ENCODE assay signal across 21 cellular contexts in the genomic region with DNA sequence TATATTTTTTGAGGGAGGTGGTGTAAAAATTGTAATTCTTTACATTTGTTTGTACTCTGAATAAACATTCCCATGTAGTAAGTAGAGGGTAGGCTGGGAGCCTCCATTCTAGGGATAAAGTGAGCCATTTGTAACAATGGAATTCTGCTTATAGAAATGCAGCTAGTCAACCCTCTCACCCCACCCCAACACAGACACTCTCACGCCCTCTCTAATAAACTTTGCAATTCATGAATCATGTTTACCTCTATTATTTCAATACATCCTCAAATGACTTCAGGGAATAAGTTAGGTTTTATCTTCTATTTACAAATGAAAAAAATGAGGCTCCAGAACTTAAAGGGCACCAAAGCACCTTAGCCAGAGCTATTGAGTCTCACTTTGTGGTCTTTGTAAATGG. TPM values are rescaled to one million over a fixed set of nuclear protein-coding genes. Genes with fewer than 3 reads are reported as not detected.
DNase-seq lines count a peak whose midpoint lies in the region; ATAC-seq and TF ChIP-seq lines count a peak whose summit lies in the region.
"Had no signal": no experiment of that assay in that cellular context is flagged by ENCODE, and none has a peak within 500 bp of the region (broad histone marks: within the 10 kb centered on the region; RNA-seq: fewer than 3 reads in every experiment).

No MANE protein-coding gene starts in this region.

- H3K4me2 ChIP-seq in mammary epithelial cell (ENCODE audit: insufficient read depth, low read depth, low read length) (peak overlapping the region; percentile 56), osteoblast (ENCODE audit: insufficient read depth, low read length) (peak overlapping the region; percentile 64), neuronal stem cell (ENCODE audit: insufficient read depth, low read length, poor library complexity, severe bottlenecking) (no peak overlapping the region)

- no peak overlapping the region for H3K14ac ChIP-seq in neuronal stem cell (ENCODE audit: low read length)

- H2BK120ac ChIP-seq in neuronal stem cell (ENCODE audit: low read depth, low read length): no peak overlapping the region

- CTCF ChIA-PET in mammary epithelial cell (lab: Charles Lee; ENCODE audit: low non-redundant PET): no interaction called here

- no peak overlapping the region for H3K18ac ChIP-seq in neuronal stem cell (ENCODE audit: low read length)

- H3K4ac ChIP-seq in neuronal stem cell (ENCODE audit: low read length): no peak overlapping the region

- H3K9ac ChIP-seq in mammary epithelial cell (ENCODE audit: insufficient read depth, low read length) (no peak overlapping the region), neuronal stem cell (ENCODE audit: low read depth, low read length, poor library complexity) (no peak overlapping the region)

- H3K27me3 ChIP-seq in mammary epithelial cell (ENCODE audit: insufficient read depth, low read length) (no peaks in the 10 kb centered on the region), breast epithelium (no peaks in the 10 kb centered on the region), esophagus (ENCODE audit: control insufficient read depth in 1 of 2, insufficient read depth in 2 of 2, low read length in 2 of 2) (no peaks in the 10 kb centered on the region), osteoblast (ENCODE audit: insufficient read depth, low read length) (no peaks in the 10 kb centered on the region), neuronal stem cell (ENCODE audit: control insufficient read depth in 3 of 3, insufficient read depth in 3 of 3, low read depth in 1 of 3, low read length in 3 of 3) (no peaks in the 10 kb centered on the region)
- H3K27me3 ChIP-seq: SJSA1 had no signal

- H3K27ac ChIP-seq in mammary epithelial cell (ENCODE audit: insufficient read depth, low read depth, low read length) (no peak overlapping the region), breast epithelium (no peak overlapping the region), esophagus (ENCODE audit: low read depth in 2 of 2, low read length in 1 of 2) (peak overlapping the region; percentile 81 to 82), osteoblast (ENCODE audit: low read depth, low read length) (peak overlapping the region; percentile 33), neuronal stem cell (replicated peaks; ENCODE audit: low read length) (no peak overlapping the region)
- H3K27ac ChIP-seq: SJSA1 had no signal

- H4K20me1 ChIP-seq in mammary epithelial cell (ENCODE audit: insufficient read depth, low read length): no peaks in the 10 kb centered on the region
- no peaks in the 10 kb centered on the region for H4K20me1 ChIP-seq in osteoblast (ENCODE audit: insufficient read depth, low read length)

- ATAC-seq in GM18909 (IDR thresholded peaks at IDR 0.05; ENCODE audit: poor library complexity, unreplicated experiment) (no peak), GM18868 (IDR thresholded peaks at IDR 0.05; ENCODE audit: unreplicated experiment) (no peak)
- ATAC-seq: PC-3, Right ventricle myocardium inferior had no signal

- H3K79me2 ChIP-seq in mammary epithelial cell (ENCODE audit: insufficient read depth, low read length) (no peaks in the 10 kb centered on the region), osteoblast (ENCODE audit: insufficient read depth, low read length) (no peaks in the 10 kb centered on the region)

- no peak for DNase-seq in mammary epithelial cell
- DNase-seq in breast epithelium (ENCODE audit: low spot score in 2 of 2): no peak
- DNase-seq in osteoblast (ENCODE audit: insufficient read length, low spot score, missing footprints): no peak
- DNase-seq in NCI-H1092 treated with DMSO at 0.1 percent for 48 hours (lab: John Stamatoyannopoulos, UW): no peak
- DNase-seq in neuronal stem cell (ENCODE audit: low spot score): no peak
- DNase-seq: 8988T; Calu3; DMS79 treated with DMSO at 0.1 percent for 48 hours; GF-D8; KBM-7; NCI-H2029; NCI-H526; NCI-H82; NK-92 treated with Interleukin-12 subunit alpha and Interleukin-12 subunit beta, amount 100 ng/mL, for 24 hours; PC-3 had no signal

- WGBS in mammary epithelial cell (ENCODE audit: low coverage, missing lambda C conversion rate): 50% methylated on average over 1 of the region's 1 CpG
- WGBS in esophagus, 2 donors: 63 to 67% methylated on average over 1 of the region's 1 CpG
- no CpG with 5 or more reads among the region's 1 CpG for WGBS in neuronal stem cell (ENCODE audit: extremely low coverage in 2 of 2, insufficient read length in 2 of 2, insufficient replicate concordance in 1 of 2), 2 donors

- in situ Hi-C loops in mammary epithelial cell (cut with MboI; ENCODE audit: low sequenced_read_pairs in 2 of 2): no loop called here

- no peaks in the 10 kb centered on the region for H3K79me1 ChIP-seq in neuronal stem cell (ENCODE audit: low read depth, low read length)

- H2BK12ac ChIP-seq in neuronal stem cell (ENCODE audit: low read length): no peak overlapping the region

- TF ChIP-seq CTCF in mammary epithelial cell (conservative IDR thresholded peaks at IDR 0.05 in 1 of 2, IDR thresholded peaks at IDR 0.05 in 1 of 2; ENCODE audit: extremely low read depth in 1 of 2, insufficient read depth in 1 of 2, low read depth in 1 of 2, low read length in 2 of 2) (no peak), breast epithelium (IDR thresholded peaks at IDR 0.05) (no peak), osteoblast (IDR thresholded peaks at IDR 0.05; ENCODE audit: extremely low read depth, low read depth, low read length) (no peak)

- H3K4me3 ChIP-seq in mammary epithelial cell (replicated peaks in 1 of 3; ENCODE audit: insufficient read depth in 1 of 3, low read depth in 2 of 3, low read length in 3 of 3) (no peak overlapping the region), breast epithelium (no peak overlapping the region), esophagus (ENCODE audit: low read depth in 1 of 2, low read length in 2 of 2) (no peak overlapping the region), osteoblast (ENCODE audit: insufficient read depth, low read length) (no peak overlapping the region), neuronal stem cell (ENCODE audit: low read length in 2 of 2) (no peak overlapping the region)
- H3K4me3 ChIP-seq: SJSA1 had no signal

- no peak overlapping the region for H2AFZ ChIP-seq in mammary epithelial cell (ENCODE audit: low read depth, low read length)
- peak overlapping the region; percentile 63 for H2AFZ ChIP-seq in osteoblast (ENCODE audit: low read length)
- no peak overlapping the region for H2AFZ ChIP-seq in neuronal stem cell (ENCODE audit: low read length)

- TF ChIP-seq POLR2A in breast epithelium (IDR thresholded peaks at IDR 0.05): no peak

- no peak overlapping the region for H2BK5ac ChIP-seq in neuronal stem cell (ENCODE audit: low read length)

- H3K36me3 ChIP-seq in mammary epithelial cell (ENCODE audit: insufficient read depth, low read length) (no peaks in the 10 kb centered on the region), breast epithelium (no peaks in the 10 kb centered on the region), esophagus (ENCODE audit: control insufficient read depth in 2 of 2, insufficient read depth in 2 of 2, low read length in 1 of 2) (no peaks in the 10 kb centered on the region), osteoblast (ENCODE audit: insufficient read depth, low read length) (no peaks in the 10 kb centered on the region), neuronal stem cell (replicated peaks in 1 of 2; ENCODE audit: control insufficient read depth in 2 of 2, insufficient read depth in 2 of 2, low read length in 2 of 2) (no peaks in the 10 kb centered on the region)
- H3K36me3 ChIP-seq: SJSA1 had no signal

- H3K4me1 ChIP-seq in mammary epithelial cell (ENCODE audit: insufficient read depth, low read length) (peaks cover 9% of the 10 kb centered on the region), breast epithelium (no peaks in the 10 kb centered on the region), esophagus (ENCODE audit: control insufficient read depth in 2 of 2, insufficient read depth in 2 of 2, low read length in 1 of 2) (no peaks in the 10 kb centered on the region), osteoblast (ENCODE audit: insufficient read depth, low read length) (peaks cover 11% of the 10 kb centered on the region), neuronal stem cell (ENCODE audit: control insufficient read depth in 2 of 2, insufficient read depth in 1 of 2, low read depth in 1 of 2, low read length in 2 of 2) (peaks cover 1 to 11% of the 10 kb centered on the region in 2 donors)

- dilution Hi-C loops in mammary epithelial cell (cut with HindIII; ENCODE audit: low sequenced_read_pairs): no loop called here

- H2AK5ac ChIP-seq in neuronal stem cell (ENCODE audit: low read depth, low read length): no peak overlapping the region

- no peak overlapping the region for H4K8ac ChIP-seq in neuronal stem cell (ENCODE audit: low read depth, low read length)

- intact Hi-C loops in mammary epithelial cell (cut with micrococcal nuclease): no loop called here
- intact Hi-C loops in breast epithelium (cut with DNase I; ENCODE audit: low total_unique reads): no loop called here

- BruUV-seq in mammary epithelial cell (replicated peaks; lab: Mats Ljungman, UMichigan): no TSS peak

- H3K23ac ChIP-seq in neuronal stem cell (ENCODE audit: low read depth, low read length, poor library complexity): no peak overlapping the region

- no peak overlapping the region for H2BK15ac ChIP-seq in neuronal stem cell (ENCODE audit: low read length)

- H4K91ac ChIP-seq in neuronal stem cell (ENCODE audit: low read depth, low read length, poor library complexity): no peak overlapping the region

- H3K9me3 ChIP-seq in mammary epithelial cell (replicated peaks; ENCODE audit: insufficient read depth, low read length) (no peaks in the 10 kb centered on the region), breast epithelium (no peaks in the 10 kb centered on the region), esophagus (ENCODE audit: control insufficient read depth in 2 of 2, insufficient read depth in 1 of 2, low read depth in 1 of 2, low read length in 1 of 2) (no peaks in the 10 kb centered on the region), osteoblast (ENCODE audit: low read depth, low read length) (no peaks in the 10 kb centered on the region), neuronal stem cell (replicated peaks in 1 of 2; ENCODE audit: control insufficient read depth in 2 of 2, insufficient read depth in 1 of 2, low read depth in 1 of 2, low read length in 2 of 2) (no peaks in the 10 kb centered on the region)
- H3K9me3 ChIP-seq: SJSA1 had no signal

RNA-seq across cellular contexts. Expression of a gene that starts 56.5 kb away (rescaled TPM):
- total RNA-seq in mammary epithelial cell: 10 to 100 TPM in 1 of 2 donors, 1 to 10 TPM in 1; 3.9 to 14.3 TPM
- 0.95 TPM for polyA plus RNA-seq in mammary epithelial cell
- 2.0 TPM for polyA minus RNA-seq in mammary epithelial cell
- 10 to 100 TPM; 36.0 to 79.6 (median 37.6) TPM for total RNA-seq in breast epithelium
- polyA plus RNA-seq in esophagus: 10 to 100 TPM; 13.9 to 17.2 TPM
- total RNA-seq in osteoblast: 18.3 and 26.4 TPM in 2 replicates
- polyA plus RNA-seq in neuronal stem cell (2013, experiment 1 of 2): 2.1 TPM
- polyA plus RNA-seq in neuronal stem cell (2013, experiment 2 of 2): 1.8 TPM
- total RNA-seq: Calu3, MCF 10A, PC-3 had no signal

Comparison
In these comparisons a context has a peak if more than half of its experiments do, and no peak if none do; other contexts are left out.
1. H3K27ac ChIP-seq: peak in esophagus (2 of 2) and osteoblast (single experiment); none in mammary epithelial cell (single experiment), breast epithelium (0 of 2) and neuronal stem cell (single experiment).